Comparison of ENCODE assay signal across 6 cellular contexts in genomic region chr2:232255033-232255432, GRCh38.
"Had no signal": no experiment of that assay in that cellular context is flagged by ENCODE, and none has a peak within 500 bp of the region (broad histone marks: within the 10 kb centered on the region; RNA-seq: fewer than 3 reads in every experiment).

No MANE protein-coding gene starts in this region.

- H3K27me3 Mint-ChIP-seq: IgD-negative memory B cell had no signal

- ATAC-seq: GM23338, HepG2 had no signal

- DNase-seq: H9, HCEC 1CT had no signal

- H3K4me3 Mint-ChIP-seq: GM23338, H9, IgD-negative memory B cell had no signal

- H3K4me1 Mint-ChIP-seq: IgD-negative memory B cell had no signal

- H3K27ac ChIP-seq: HL-60 had no signal

- H3K4me3 ChIP-seq: GM23338 had no signal

- H3K9me3 Mint-ChIP-seq: GM23338, H9, IgD-negative memory B cell had no signal

- H3K27ac Mint-ChIP-seq: GM23338, H9, IgD-negative memory B cell had no signal
